Comparison of ENCODE assay signal across 8 cellular contexts in the genomic region with DNA sequence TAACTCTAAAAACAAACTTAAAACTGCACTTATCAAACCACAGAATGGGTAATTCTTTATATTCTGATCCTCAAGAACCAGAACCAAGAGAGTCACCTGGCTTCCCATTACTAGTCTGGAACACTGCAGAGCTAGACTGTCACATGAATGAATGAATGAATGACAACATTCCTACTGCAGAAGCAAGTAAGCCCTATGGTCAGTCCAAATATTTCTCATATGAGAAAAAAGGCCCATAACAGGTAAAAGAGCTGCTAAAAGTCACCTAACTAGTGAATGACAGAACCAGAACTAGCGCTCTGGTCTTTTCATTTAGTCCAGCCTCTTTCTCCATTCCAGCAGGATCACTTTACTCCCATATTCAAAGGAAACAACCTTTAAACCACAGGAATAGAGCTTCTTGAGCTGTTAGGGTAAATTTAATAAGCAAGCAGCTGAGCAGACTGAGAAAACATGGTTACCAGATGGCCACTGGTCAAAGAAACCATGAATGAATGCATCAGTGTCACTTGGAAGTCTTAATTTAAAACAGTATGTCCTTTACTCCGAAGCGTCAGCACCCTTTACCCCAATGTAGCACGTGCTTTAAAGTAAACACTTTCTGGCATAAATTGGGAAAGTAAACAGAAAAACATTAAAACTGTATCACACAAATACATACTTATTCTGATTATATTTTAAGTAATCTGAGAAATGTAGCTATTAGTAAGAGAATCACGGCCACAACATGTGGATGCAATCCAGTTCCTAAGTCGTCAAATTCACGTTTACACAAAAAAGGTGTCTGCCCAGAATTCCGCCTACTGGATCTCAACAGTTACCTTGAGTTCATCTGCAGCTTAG. TPM values are rescaled to one million over a fixed set of nuclear protein-coding genes. Genes with fewer than 3 reads are reported as not detected.
DNase-seq lines count a peak whose midpoint lies in the region; ATAC-seq and TF ChIP-seq lines count a peak whose summit lies in the region.

No MANE protein-coding gene starts in this region.

- H3K4me3 ChIP-seq in liver (ENCODE audit: low read depth in 1 of 3, low read length in 3 of 3) (peak overlapping the region; percentile 41 to 97 (median 65)), upper lobe of left lung (peak overlapping the region; percentile 92 to 98 (median 94))

- H3K27me3 Mint-ChIP-seq in activated naive CD4-positive, alpha-beta T cell treated with anti-CD3 and anti-CD28 coated beads for 36 hours (ENCODE audit: low read depth), result no peaks in the 10 kb centered on the region
- peaks cover 3% of the 10 kb centered on the region for H3K27me3 Mint-ChIP-seq in activated naive CD8-positive, alpha-beta T cell treated with anti-CD3 and anti-CD28 coated beads, Interleukin-2, amount 50 U/mL, for 24 hours

- ATAC-seq in activated naive CD4-positive, alpha-beta T cell treated with anti-CD3 and anti-CD28 coated beads, Interleukin-2, amount 50 U/mL, for 72 hours, result no peak
- no peak for ATAC-seq in activated naive CD8-positive, alpha-beta T cell treated with anti-CD3 and anti-CD28 coated beads, Interleukin-2, amount 50 U/mL, for 24 hours
- no peak for ATAC-seq in upper lobe of left lung (ENCODE audit: low FRiP score in 2 of 2)
- ATAC-seq in HG03432 (IDR thresholded peaks at IDR 0.05; ENCODE audit: unreplicated experiment), result no peak
- ATAC-seq in HG03565 (IDR thresholded peaks at IDR 0.05; ENCODE audit: unreplicated experiment), result no peak

- H3K36me3 Mint-ChIP-seq in activated naive CD4-positive, alpha-beta T cell treated with anti-CD3 and anti-CD28 coated beads for 36 hours (ENCODE audit: low read depth), result peaks cover 2% of the 10 kb centered on the region
- peaks cover 6% of the 10 kb centered on the region in 2 donors for H3K36me3 Mint-ChIP-seq in activated naive CD4-positive, alpha-beta T cell treated with anti-CD3 and anti-CD28 coated beads, Interleukin-2, amount 50 U/mL, for 72 hours
- H3K36me3 Mint-ChIP-seq in activated naive CD8-positive, alpha-beta T cell treated with anti-CD3 and anti-CD28 coated beads, Interleukin-2, amount 50 U/mL, for 24 hours (ENCODE audit: low read depth), result peaks cover 3% of the 10 kb centered on the region

- peaks cover 3 to 16% (median 10%) of the 10 kb centered on the region in 4 donors for H3K4me1 ChIP-seq in liver (ENCODE audit: control insufficient read depth in 4 of 4, insufficient read depth in 4 of 4, low read length in 3 of 4)
- H3K4me1 ChIP-seq in upper lobe of left lung, result peaks cover 26 to 34% (median 29%) of the 10 kb centered on the region in 4 donors

- TF ChIP-seq EP300 in upper lobe of left lung (IDR thresholded peaks at IDR 0.05), result no peak

- H3K4me3 Mint-ChIP-seq in activated naive CD4-positive, alpha-beta T cell treated with anti-CD3 and anti-CD28 coated beads for 36 hours, result peak overlapping the region; percentile 88
- H3K4me3 Mint-ChIP-seq in activated naive CD8-positive, alpha-beta T cell treated with anti-CD3 and anti-CD28 coated beads, Interleukin-2, amount 50 U/mL, for 24 hours, result peak overlapping the region; percentile 95

- H3K36me3 ChIP-seq in liver (ENCODE audit: control insufficient read depth in 4 of 4, insufficient read depth in 3 of 4, low read depth in 1 of 4, low read length in 3 of 4) (peaks cover 0 to 3% (median under 1%) of the 10 kb centered on the region in 4 donors), upper lobe of left lung (peaks cover 0 to 10% (median 3%) of the 10 kb centered on the region in 4 donors)

- DNase-seq in activated naive CD4-positive, alpha-beta T cell treated with anti-CD3 and anti-CD28 coated beads for 36 hours, result no peak
- no peak for DNase-seq in activated naive CD4-positive, alpha-beta T cell treated with anti-CD3 and anti-CD28 coated beads, Interleukin-2, amount 50 U/mL, for 72 hours (ENCODE audit: low spot score in 2 of 2)
- no peak for DNase-seq in activated naive CD8-positive, alpha-beta T cell treated with anti-CD3 and anti-CD28 coated beads, Interleukin-2, amount 50 U/mL, for 24 hours
- DNase-seq in upper lobe of left lung, result no peak
- DNase-seq in HCEC 1CT, result no peak

- TF ChIP-seq CTCF in liver (IDR thresholded peaks at IDR 0.05; ENCODE audit: low read depth, low read length, missing input control) (no peak), upper lobe of left lung (IDR thresholded peaks at IDR 0.05) (no peak)

- no peak for TF ChIP-seq RAD21 in liver (IDR thresholded peaks at IDR 0.05)

- H3K27ac Mint-ChIP-seq in activated naive CD4-positive, alpha-beta T cell treated with anti-CD3 and anti-CD28 coated beads for 36 hours, result no peak overlapping the region
- H3K27ac Mint-ChIP-seq in activated naive CD4-positive, alpha-beta T cell treated with anti-CD3 and anti-CD28 coated beads, Interleukin-2, amount 50 U/mL, for 72 hours, result peak overlapping the region in 1 of 2 donors; percentile 87
- peak overlapping the region; percentile 80 for H3K27ac Mint-ChIP-seq in activated naive CD8-positive, alpha-beta T cell treated with anti-CD3 and anti-CD28 coated beads, Interleukin-2, amount 50 U/mL, for 24 hours

- no peaks in the 10 kb centered on the region for H3K9me3 Mint-ChIP-seq in activated naive CD4-positive, alpha-beta T cell treated with anti-CD3 and anti-CD28 coated beads for 36 hours
- no peaks in the 10 kb centered on the region for H3K9me3 Mint-ChIP-seq in activated naive CD4-positive, alpha-beta T cell treated with anti-CD3 and anti-CD28 coated beads, Interleukin-2, amount 50 U/mL, for 72 hours
- H3K9me3 Mint-ChIP-seq in activated naive CD8-positive, alpha-beta T cell treated with anti-CD3 and anti-CD28 coated beads, Interleukin-2, amount 50 U/mL, for 24 hours, result no peaks in the 10 kb centered on the region

- H3K9ac ChIP-seq in liver (ENCODE audit: low read depth in 1 of 2, low read length in 2 of 2), result no peak overlapping the region

- H3K4me1 Mint-ChIP-seq in activated naive CD4-positive, alpha-beta T cell treated with anti-CD3 and anti-CD28 coated beads for 36 hours (ENCODE audit: low read depth), result peaks cover 62% of the 10 kb centered on the region
- peaks cover 64% of the 10 kb centered on the region for H3K4me1 Mint-ChIP-seq in activated naive CD8-positive, alpha-beta T cell treated with anti-CD3 and anti-CD28 coated beads, Interleukin-2, amount 50 U/mL, for 24 hours

- 37% methylated on average over 8 of the region's 8 CpGs for WGBS in liver
- 59 to 64% methylated on average over 8 of the region's 8 CpGs for WGBS in upper lobe of left lung, 2 donors

- H3K27me3 ChIP-seq in liver (ENCODE audit: control insufficient read depth in 4 of 4, insufficient read depth in 4 of 4, low read length in 3 of 4) (no peaks in the 10 kb centered on the region), upper lobe of left lung (no peaks in the 10 kb centered on the region)

- intact Hi-C loops in activated naive CD4-positive, alpha-beta T cell treated with anti-CD3 and anti-CD28 coated beads for 36 hours (cut with micrococcal nuclease), result loop anchor here (2.0 to 10.0 kb wide), 3 partner anchors 187 to 719 kb away; no protein-coding TSS in a partner anchor

- H3K27ac ChIP-seq in liver (ENCODE audit: low read depth in 1 of 2, low read length in 2 of 2) (no peak overlapping the region), upper lobe of left lung (peak overlapping the region in 1 of 4 donors; percentile 90)

- no peak for TF ChIP-seq POLR2A in upper lobe of left lung (IDR thresholded peaks at IDR 0.05)

- H3K9me3 ChIP-seq in liver (ENCODE audit: control insufficient read depth in 4 of 4, low read length in 3 of 4) (no peaks in the 10 kb centered on the region), upper lobe of left lung (no peaks in the 10 kb centered on the region)

- CTCF ChIA-PET in activated naive CD4-positive, alpha-beta T cell treated with anti-CD3 and anti-CD28 coated beads for 36 hours (lab: Charles Lee), result interaction anchor here (0.7 to 2.1 kb wide), 3 partner anchors 29 to 102 kb away, joined by 3 to 4 read pairs (median 3); no protein-coding TSS in a partner anchor

TF ChIP-seq in liver, 16 proteins besides CTCF, POLR2A, EP300 and RAD21 (continues in another document):
- TF ChIP-seq TAF1 (conservative IDR thresholded peaks at IDR 0.05) (no peak), JUND (IDR thresholded peaks at IDR 0.05) (no peak)
- TF ChIP-seq, protein P1, sequence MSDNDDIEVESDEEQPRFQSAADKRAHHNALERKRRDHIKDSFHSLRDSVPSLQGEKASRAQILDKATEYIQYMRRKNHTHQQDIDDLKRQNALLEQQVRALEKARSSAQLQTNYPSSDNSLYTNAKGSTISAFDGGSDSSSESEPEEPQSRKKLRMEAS (IDR thresholded peaks at IDR 0.05), result peak; percentile 22
- TF ChIP-seq, protein P2, sequence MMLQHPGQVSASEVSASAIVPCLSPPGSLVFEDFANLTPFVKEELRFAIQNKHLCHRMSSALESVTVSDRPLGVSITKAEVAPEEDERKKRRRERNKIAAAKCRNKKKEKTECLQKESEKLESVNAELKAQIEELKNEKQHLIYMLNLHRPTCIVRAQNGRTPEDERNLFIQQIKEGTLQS (IDR thresholded peaks at IDR 0.05), result no peak
- TF ChIP-seq, protein P3, sequence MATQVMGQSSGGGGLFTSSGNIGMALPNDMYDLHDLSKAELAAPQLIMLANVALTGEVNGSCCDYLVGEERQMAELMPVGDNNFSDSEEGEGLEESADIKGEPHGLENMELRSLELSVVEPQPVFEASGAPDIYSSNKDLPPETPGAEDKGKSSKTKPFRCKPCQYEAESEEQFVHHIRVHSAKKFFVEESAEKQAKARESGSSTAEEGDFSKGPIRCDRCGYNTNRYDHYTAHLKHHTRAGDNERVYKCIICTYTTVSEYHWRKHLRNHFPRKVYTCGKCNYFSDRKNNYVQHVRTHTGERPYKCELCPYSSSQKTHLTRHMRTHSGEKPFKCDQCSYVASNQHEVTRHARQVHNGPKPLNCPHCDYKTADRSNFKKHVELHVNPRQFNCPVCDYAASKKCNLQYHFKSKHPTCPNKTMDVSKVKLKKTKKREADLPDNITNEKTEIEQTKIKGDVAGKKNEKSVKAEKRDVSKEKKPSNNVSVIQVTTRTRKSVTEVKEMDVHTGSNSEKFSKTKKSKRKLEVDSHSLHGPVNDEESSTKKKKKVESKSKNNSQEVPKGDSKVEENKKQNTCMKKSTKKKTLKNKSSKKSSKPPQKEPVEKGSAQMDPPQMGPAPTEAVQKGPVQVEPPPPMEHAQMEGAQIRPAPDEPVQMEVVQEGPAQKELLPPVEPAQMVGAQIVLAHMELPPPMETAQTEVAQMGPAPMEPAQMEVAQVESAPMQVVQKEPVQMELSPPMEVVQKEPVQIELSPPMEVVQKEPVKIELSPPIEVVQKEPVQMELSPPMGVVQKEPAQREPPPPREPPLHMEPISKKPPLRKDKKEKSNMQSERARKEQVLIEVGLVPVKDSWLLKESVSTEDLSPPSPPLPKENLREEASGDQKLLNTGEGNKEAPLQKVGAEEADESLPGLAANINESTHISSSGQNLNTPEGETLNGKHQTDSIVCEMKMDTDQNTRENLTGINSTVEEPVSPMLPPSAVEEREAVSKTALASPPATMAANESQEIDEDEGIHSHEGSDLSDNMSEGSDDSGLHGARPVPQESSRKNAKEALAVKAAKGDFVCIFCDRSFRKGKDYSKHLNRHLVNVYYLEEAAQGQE (IDR thresholded peaks at IDR 0.05), result no peak

RNA-seq across cellular contexts. Expression of a gene that starts 1.4 kb away (rescaled TPM):
- total RNA-seq in activated naive CD4-positive, alpha-beta T cell treated with anti-CD3 and anti-CD28 coated beads for 36 hours, result 10 to 100 TPM; 32.6 to 33.9 TPM
- total RNA-seq in activated naive CD4-positive, alpha-beta T cell treated with anti-CD3 and anti-CD28 coated beads, Interleukin-2, amount 50 U/mL, for 72 hours, result 10 to 100 TPM; 19.2 to 45.6 TPM
- total RNA-seq in liver, result 10 to 100 TPM; 11.4 to 17.7 TPM
- 10 to 100 TPM in 1 of 2 donors, 1 to 10 TPM in 1; 7.3 to 14.5 TPM for polyA plus RNA-seq in liver
- 10 to 100 TPM; 12.1 to 31.0 (median 28.9) TPM for total RNA-seq in upper lobe of left lung
